18 cellular contexts compared by ENCODE assay signal in genomic region chr2:227864161-227864756, GRCh38. TPM values are rescaled to one million over a fixed set of nuclear protein-coding genes. Genes with fewer than 3 reads are reported as not detected.
A peak's percentile ranks its signal among the peaks of the same experiment; 100 is the strongest.
DNase-seq lines count a peak whose midpoint lies in the region; ATAC-seq and TF ChIP-seq lines count a peak whose summit lies in the region.
"Had no signal": no experiment of that assay in that cellular context is flagged by ENCODE, and none has a peak within 500 bp of the region (broad histone marks: within the 10 kb centered on the region; RNA-seq: fewer than 3 reads in every experiment).

No MANE protein-coding gene starts in this region.

- peak overlapping the region; percentile 61; the same call in 1 of the 2 replicates for H3K4me2 ChIP-seq in PC-9

- CTCF ChIA-PET in PC-9 (lab: Charles Lee), result no interaction called here

- intact Hi-C loops in PC-9 (cut with micrococcal nuclease; ENCODE audit: unreplicated experiment), result no loop called here

- H3K36me3 Mint-ChIP-seq in activated naive CD4-positive, alpha-beta T cell treated with anti-CD3 and anti-CD28 coated beads, Interleukin-2, amount 50 U/mL, for 72 hours, result no peaks in the 10 kb centered on the region
- H3K36me3 Mint-ChIP-seq: mesothelial cell of epicardium had no signal

- ATAC-seq in omental fat pad (ENCODE audit: low FRiP score) (peak; percentile 60), GM19395 (IDR thresholded peaks at IDR 0.05; ENCODE audit: unreplicated experiment) (no peak)
- ATAC-seq in activated naive CD4-positive, alpha-beta T cell treated with anti-CD3 and anti-CD28 coated beads, Interleukin-2, amount 50 U/mL, for 72 hours, result no peak

- TF ChIP-seq CTCF in AG10803 (conservative IDR thresholded peaks at IDR 0.05; ENCODE audit: low read length) (no peak), PC-9 (conservative IDR thresholded peaks at IDR 0.05) (no peak), omental fat pad (IDR thresholded peaks at IDR 0.05) (no peak)

- no peak overlapping the region for H3K27ac Mint-ChIP-seq in activated naive CD4-positive, alpha-beta T cell treated with anti-CD3 and anti-CD28 coated beads, Interleukin-2, amount 50 U/mL, for 72 hours
- H3K27ac Mint-ChIP-seq: mesothelial cell of epicardium had no signal

- H3K4me3 ChIP-seq in AG10803 (ENCODE audit: low read length) (no peak overlapping the region), PC-9 (no peak overlapping the region)
- H3K4me3 ChIP-seq: dorsolateral prefrontal cortex, thyroid gland had no signal

- H3K79me2 ChIP-seq in PC-9 (ENCODE audit: low read depth), result no peaks in the 10 kb centered on the region

- BruUV-seq in PC-9 (replicated peaks; lab: Mats Ljungman, UMichigan), result no TSS peak

- H4K20me1 ChIP-seq in PC-9 (ENCODE audit: insufficient read depth), result no peaks in the 10 kb centered on the region

- H3F3A ChIP-seq in PC-9 (ENCODE audit: insufficient read depth, low read depth), result peaks cover 22% of the 10 kb centered on the region

- no peaks in the 10 kb centered on the region for H3K9me2 ChIP-seq in PC-9 (ENCODE audit: insufficient read depth)

- no peaks in the 10 kb centered on the region for H3K9me3 Mint-ChIP-seq in activated naive CD4-positive, alpha-beta T cell treated with anti-CD3 and anti-CD28 coated beads, Interleukin-2, amount 50 U/mL, for 72 hours
- H3K9me3 Mint-ChIP-seq: mesothelial cell of epicardium had no signal

- H2AFZ ChIP-seq in PC-9, result no peak overlapping the region

- no peaks in the 10 kb centered on the region for H3K9me3 ChIP-seq in PC-9 (ENCODE audit: insufficient read depth, low read depth)
- H3K9me3 ChIP-seq: thyroid gland had no signal

- POLR2A ChIA-PET in PC-9 (lab: Charles Lee; ENCODE audit: unreplicated experiment), result no interaction called here

- peaks cover 29% of the 10 kb centered on the region for H3K4me1 ChIP-seq in PC-9 (replicated peaks; ENCODE audit: insufficient read depth)
- H3K4me1 ChIP-seq: thyroid gland had no signal

- DNase-seq in AG10803 (ENCODE audit: low read depth), result peak; percentile 51
- no peak for DNase-seq in PC-9
- DNase-seq in fibroblast of gingiva (ENCODE audit: low read depth), result peak; percentile 54
- DNase-seq in omental fat pad (ENCODE audit: low spot score), result no peak
- DNase-seq in T-helper 9 cell, result no peak
- DNase-seq in NK-92 (lab: John Stamatoyannopoulos, UW; ENCODE audit: unreplicated experiment), result no peak
- DNase-seq in activated naive CD4-positive, alpha-beta T cell treated with anti-CD3 and anti-CD28 coated beads, Interleukin-2, amount 50 U/mL, for 72 hours (ENCODE audit: low spot score in 2 of 2), result no peak
- DNase-seq: activated CD4-positive, CD25-positive, alpha-beta regulatory T cell; activated CD8-positive, alpha-beta memory T cell treated with anti-CD3 and anti-CD28 coated beads, Interleukin-2, amount 50 U/mL, for 4 hours; AML-193; dorsolateral prefrontal cortex; MV-4-11; NCI-H2171 treated with DMSO at 0.1 percent for 48 hours; occipital lobe; thyroid gland had no signal

- peak overlapping the region; percentile 93; the same call in 1 of the 2 replicates for H3K27ac ChIP-seq in PC-9
- H3K27ac ChIP-seq: thyroid gland had no signal

- no peaks in the 10 kb centered on the region for H3K27me3 ChIP-seq in PC-9 (ENCODE audit: insufficient read depth, low read depth)
- H3K27me3 ChIP-seq: dorsolateral prefrontal cortex, thyroid gland had no signal

- H3K36me3 ChIP-seq in PC-9 (ENCODE audit: low read depth), result no peaks in the 10 kb centered on the region
- H3K36me3 ChIP-seq: thyroid gland had no signal

RNA-seq across cellular contexts. Expression of gene DAW1, which starts 7.2 kb away (rescaled TPM):
- total RNA-seq in PC-9 (2021), result 1.8 and 2.8 TPM in 2 replicates
- total RNA-seq in omental fat pad, result 10 to 100 TPM in 1 of 4 donors, 1 to 10 TPM in 1, not detected in 2; 1.9 to 11.0 TPM
- total RNA-seq in activated naive CD4-positive, alpha-beta T cell treated with anti-CD3 and anti-CD28 coated beads, Interleukin-2, amount 50 U/mL, for 72 hours, result not detected
- total RNA-seq: HT1080, mesothelial cell of epicardium, thyroid gland had no signal

RNA-seq across cellular contexts. Expression of gene CCL20, which starts 50.6 kb away (rescaled TPM):
- total RNA-seq in PC-9 (2021) (not detected in 2 replicates), omental fat pad (10 to 100 TPM in 1 of 4 donors, 1 to 10 TPM in 1, not detected in 2; 3.4 to 19.2 TPM)
- total RNA-seq in activated naive CD4-positive, alpha-beta T cell treated with anti-CD3 and anti-CD28 coated beads, Interleukin-2, amount 50 U/mL, for 72 hours, result 1 to 10 TPM; 3.4 to 5.3 TPM
- total RNA-seq: occipital lobe, thyroid gland had no signal

Comparison
In these comparisons a context has a peak if more than half of its experiments do, and no peak if none do; other contexts are left out.
1. DNase-seq: peak in AG10803 (single experiment) and fibroblast of gingiva (single experiment); none in PC-9 (0 of 2), omental fat pad (single experiment), T-helper 9 cell (single experiment), NK-92 (single experiment) and activated naive CD4-positive, alpha-beta T cell treated with anti-CD3 and anti-CD28 coated beads, Interleukin-2, amount 50 U/mL, for 72 hours (0 of 2).